8 cellular contexts compared by ENCODE assay signal in genomic region chr7:22110227-22110839, GRCh38.
A peak's percentile ranks its signal among the peaks of the same experiment; 100 is the strongest.
DNase-seq lines count a peak whose midpoint lies in the region; TF ChIP-seq lines count a peak whose summit lies in the region.

No MANE protein-coding gene starts in this region.

- no peaks in the 10 kb centered on the region for H3K79me1 ChIP-seq in trophoblast cell (ENCODE audit: low read length)

- H3K23ac ChIP-seq in trophoblast cell (ENCODE audit: low read length): no peak overlapping the region

- H3K9me3 Mint-ChIP-seq in activated naive CD4-positive, alpha-beta T cell treated with anti-CD3 and anti-CD28 coated beads for 36 hours: no peaks in the 10 kb centered on the region

- H4K91ac ChIP-seq in trophoblast cell (ENCODE audit: low read depth, low read length): no peak overlapping the region

- H3K36me3 ChIP-seq in trophoblast cell (ENCODE audit: control insufficient read depth in 1 of 2, insufficient read depth in 2 of 2, low read length in 2 of 2): no peaks in the 10 kb centered on the region

- H3K27me3 ChIP-seq in trophoblast cell (ENCODE audit: insufficient read depth, low read length): no peaks in the 10 kb centered on the region

- no peak overlapping the region for H3K4me2 ChIP-seq in trophoblast cell (ENCODE audit: low read length)

- no peak overlapping the region for H2BK12ac ChIP-seq in trophoblast cell (ENCODE audit: low read length)

- H2AK5ac ChIP-seq in trophoblast cell (ENCODE audit: low read length): no peak overlapping the region

- no peak overlapping the region for H2BK5ac ChIP-seq in trophoblast cell (ENCODE audit: low read depth, low read length, poor library complexity)

- H3K18ac ChIP-seq in trophoblast cell (ENCODE audit: low read length): no peak overlapping the region

- H3K4me3 Mint-ChIP-seq in activated naive CD4-positive, alpha-beta T cell treated with anti-CD3 and anti-CD28 coated beads for 36 hours: no peak overlapping the region

- TF ChIP-seq CTCF in NB4 (IDR thresholded peaks at IDR 0.05; ENCODE audit: low read depth, low read length): peak; percentile 82

- no CpG with 5 or more reads among the region's 6 CpGs for WGBS in trophoblast cell (ENCODE audit: extremely low coverage, insufficient coverage, insufficient read length)

- H3K4me1 Mint-ChIP-seq in activated naive CD4-positive, alpha-beta T cell treated with anti-CD3 and anti-CD28 coated beads for 36 hours (ENCODE audit: low read depth): no peaks in the 10 kb centered on the region

- intact Hi-C loops in activated naive CD4-positive, alpha-beta T cell treated with anti-CD3 and anti-CD28 coated beads for 36 hours (cut with micrococcal nuclease): loop anchor here (1.0 to 10.0 kb wide), 5 partner anchors 144 to 390 kb away; partner anchors contain the start of gene STEAP1B

- H3K36me3 Mint-ChIP-seq in activated naive CD4-positive, alpha-beta T cell treated with anti-CD3 and anti-CD28 coated beads for 36 hours (ENCODE audit: low read depth): no peaks in the 10 kb centered on the region

- H3K27me3 Mint-ChIP-seq in activated naive CD4-positive, alpha-beta T cell treated with anti-CD3 and anti-CD28 coated beads for 36 hours (ENCODE audit: low read depth): peaks cover 2% of the 10 kb centered on the region

- no peak overlapping the region for H3K27ac ChIP-seq in trophoblast cell (ENCODE audit: low read depth, low read length)

- no peak overlapping the region for H4K8ac ChIP-seq in trophoblast cell (ENCODE audit: low read depth, low read length)

- no peak overlapping the region for H3K27ac Mint-ChIP-seq in activated naive CD4-positive, alpha-beta T cell treated with anti-CD3 and anti-CD28 coated beads for 36 hours

- no peak overlapping the region for H3K14ac ChIP-seq in trophoblast cell (ENCODE audit: low read length)

- H3K9me3 ChIP-seq in trophoblast cell (ENCODE audit: insufficient read depth, low read depth, low read length): no peaks in the 10 kb centered on the region

- H3K4ac ChIP-seq in trophoblast cell (ENCODE audit: low read depth, low read length): no peak overlapping the region

- CTCF ChIA-PET in activated naive CD4-positive, alpha-beta T cell treated with anti-CD3 and anti-CD28 coated beads for 36 hours (lab: Charles Lee): interaction anchor here (0.6 to 4.3 kb wide), 47 partner anchors 9 to 802 kb away, joined by 3 to 24 read pairs (median 4); partner anchors contain the start of gene STEAP1B

- H3K4me1 ChIP-seq in trophoblast cell (ENCODE audit: control insufficient read depth in 1 of 2, insufficient read depth in 2 of 2, low read length in 2 of 2): peaks cover 0 to 2% of the 10 kb centered on the region in 2 experiments

- no peak overlapping the region for H2AFZ ChIP-seq in trophoblast cell (ENCODE audit: insufficient read depth, low read length, poor library complexity)

- no peak overlapping the region for H3K9ac ChIP-seq in trophoblast cell (ENCODE audit: low read length)

- H4K12ac ChIP-seq in trophoblast cell (ENCODE audit: low read depth, low read length): no peak overlapping the region

- TF ChIP-seq POLR2A in NB4 (IDR thresholded peaks at IDR 0.05; ENCODE audit: extremely low read depth, insufficient read length): no peak

- H3K4me3 ChIP-seq in NB4 (ENCODE audit: low read depth, low read length) (no peak overlapping the region), trophoblast cell (ENCODE audit: low read depth, low read length) (no peak overlapping the region)

- DNase-seq in DMS79 treated with DMSO at 0.1 percent for 48 hours (lab: John Stamatoyannopoulos, UW): peak; percentile 69
- peak; percentile 95 for DNase-seq in H4 (ENCODE audit: low spot score)
- DNase-seq in NB4 (ENCODE audit: low read depth): peak; percentile 85
- peak; percentile 82 for DNase-seq in SK-N-DZ (ENCODE audit: low spot score)
- DNase-seq in activated naive CD4-positive, alpha-beta T cell treated with anti-CD3 and anti-CD28 coated beads for 36 hours: peak; percentile 82
- DNase-seq in globus pallidus (ENCODE audit: low spot score): peak; percentile 99
- peak; percentile 56 to 91 for DNase-seq in trophoblast cell
- DNase-seq in ureter (ENCODE audit: low spot score): peak; percentile 79

- no peaks in the 10 kb centered on the region for H3K79me2 ChIP-seq in trophoblast cell (ENCODE audit: control insufficient read depth, insufficient read depth, low read length, poor library complexity)

- no peak overlapping the region for H2BK120ac ChIP-seq in trophoblast cell (ENCODE audit: insufficient read depth, low read length, poor library complexity)
